In genomic region chr2:239348563-239349447, GRCh38 we compare ENCODE assay signal across 12 cellular contexts. TPM values are rescaled to one million over a fixed set of nuclear protein-coding genes. Genes with fewer than 3 reads are reported as not detected.
A peak's percentile ranks its signal among the peaks of the same experiment; 100 is the strongest.
DNase-seq lines count a peak whose midpoint lies in the region; ATAC-seq and TF ChIP-seq lines count a peak whose summit lies in the region.
"Had no signal": no experiment of that assay in that cellular context is flagged by ENCODE, and none has a peak within 500 bp of the region (broad histone marks: within the 10 kb centered on the region; RNA-seq: fewer than 3 reads in every experiment).

No MANE protein-coding gene starts in this region.

- peaks cover 29% of the 10 kb centered on the region for H3K36me3 Mint-ChIP-seq in T-cell
- H3K36me3 Mint-ChIP-seq: activated naive CD8-positive, alpha-beta T cell had no signal

- POLR2A ChIA-PET in HEK293 (lab: Yijun Ruan, JAX), result no interaction called here
- POLR2A ChIA-PET in T-cell (lab: Charles Lee), result no interaction called here

- no peaks in the 10 kb centered on the region for H3K27me3 Mint-ChIP-seq in T-cell
- H3K27me3 Mint-ChIP-seq: activated naive CD8-positive, alpha-beta T cell; IgD-negative memory B cell had no signal

- H3K4me3 Mint-ChIP-seq in T-cell, result no peak overlapping the region
- H3K4me3 Mint-ChIP-seq: activated naive CD8-positive, alpha-beta T cell had no signal

- 55% methylated on average over 27 of the region's 29 CpGs for WGBS in smooth muscle cell (ENCODE audit: low lambda C conversion rate)

- ATAC-seq in T-cell (replicated peaks in 1 of 4), result no peak

- intact Hi-C loops in colonic mucosa (cut with DNase I), result no loop called here
- intact Hi-C loops in posterior vena cava (cut with DNase I), result loop anchor here in 1 of 2 donors (1.0 kb wide), 1 partner anchor 31 kb away; no protein-coding TSS in a partner anchor

- no peak for TF ChIP-seq CTCF in HEK293 (tag by site-specific recombination; IDR thresholded peaks at IDR 0.05)
- no peak for TF ChIP-seq CTCF in colonic mucosa (IDR thresholded peaks at IDR 0.05)
- no peak for TF ChIP-seq CTCF in smooth muscle cell (IDR thresholded peaks at IDR 0.05; ENCODE audit: borderline replicate concordance, insufficient read depth, poor library complexity, severe bottlenecking)

- H3K4me3 ChIP-seq in HEK293 (ENCODE audit: low read depth, low read length), result no peak overlapping the region
- peak overlapping the region; percentile 8 for H3K4me3 ChIP-seq in colonic mucosa
- no peak overlapping the region for H3K4me3 ChIP-seq in smooth muscle cell

- H3K4me1 ChIP-seq in HEK293 (ENCODE audit: control insufficient read depth, insufficient read depth, low read length) (no peaks in the 10 kb centered on the region), colonic mucosa (peaks cover 7% of the 10 kb centered on the region), smooth muscle cell (ENCODE audit: low read depth) (peaks cover 12% of the 10 kb centered on the region)

- H3K9me3 ChIP-seq in HEK293 (ENCODE audit: control insufficient read depth, insufficient read depth, low read depth, low read length) (no peaks in the 10 kb centered on the region), colonic mucosa (no peaks in the 10 kb centered on the region), smooth muscle cell (replicated peaks; ENCODE audit: low read depth) (no peaks in the 10 kb centered on the region)

- H3K9ac ChIP-seq in colonic mucosa (ENCODE audit: low read depth in 2 of 2, low read length in 2 of 2) (peak overlapping the region; percentile 61 to 62), smooth muscle cell (ENCODE audit: low read depth) (peak overlapping the region; percentile 59)

- H3K9me3 Mint-ChIP-seq in T-cell, result no peaks in the 10 kb centered on the region
- H3K9me3 Mint-ChIP-seq: IgD-negative memory B cell had no signal

- H3K27ac ChIP-seq in HEK293 (ENCODE audit: extremely low read depth, low read depth, low read length), result no peak overlapping the region
- H3K27ac ChIP-seq in colonic mucosa, result peak overlapping the region; percentile 71
- H3K27ac ChIP-seq in smooth muscle cell (ENCODE audit: low read depth), result peak overlapping the region; percentile 86

- peaks cover 0 to 3% (median 2%) of the 10 kb centered on the region in 3 donors for H3K4me1 Mint-ChIP-seq in T-cell

- peaks cover 4% of the 10 kb centered on the region for H3F3A ChIP-seq in smooth muscle cell (ENCODE audit: low read depth)

- peak overlapping the region; percentile 74 for H3K4me2 ChIP-seq in smooth muscle cell

- CTCF ChIA-PET in HEK293 (lab: Yijun Ruan, JAX) (no interaction called here), T-cell (lab: Charles Lee) (no interaction called here)

- H3K36me3 ChIP-seq in HEK293 (ENCODE audit: control insufficient read depth in 2 of 2, insufficient read depth in 1 of 2, low read length in 2 of 2) (peaks cover 0 to 8% of the 10 kb centered on the region in 2 experiments; a peak in 1 of 3 replicates), colonic mucosa (no peaks in the 10 kb centered on the region), smooth muscle cell (ENCODE audit: low read depth) (no peaks in the 10 kb centered on the region)

- DNase-seq in colonic mucosa (peak; percentile 75), left kidney (ENCODE audit: low read depth, low spot score) (peak; percentile 89), smooth muscle cell (lab: John Stamatoyannopoulos, UW; ENCODE audit: unreplicated experiment) (peak; percentile 47), NCI-H2227 (lab: John Stamatoyannopoulos, UW; ENCODE audit: unreplicated experiment) (no peak), EL (no peak), posterior vena cava (ENCODE audit: low spot score) (no peak), T-cell (no peak)
- DNase-seq: cortex of kidney; stimulated activated CD4-positive, alpha-beta T cell treated with anti-CD3 and anti-CD28 coated beads, Interleukin-12 subunit alpha, Interleukin-12 subunit beta, amount 100 ng/mL, for 4 hours had no signal

- peaks cover 81% of the 10 kb centered on the region for H4K20me1 ChIP-seq in smooth muscle cell (ENCODE audit: low read depth)

- H3K27me3 ChIP-seq in colonic mucosa (no peaks in the 10 kb centered on the region), smooth muscle cell (ENCODE audit: low read depth) (peaks cover 4% of the 10 kb centered on the region)

- peaks cover 21% of the 10 kb centered on the region for H3K79me2 ChIP-seq in smooth muscle cell (ENCODE audit: low read depth)

- no peak overlapping the region for H3K27ac Mint-ChIP-seq in T-cell
- H3K27ac Mint-ChIP-seq: activated naive CD8-positive, alpha-beta T cell; IgD-negative memory B cell had no signal

- H2AFZ ChIP-seq in smooth muscle cell (ENCODE audit: low read depth), result no peak overlapping the region

TF ChIP-seq in HEK293, 187 proteins besides CTCF, POLR2A, EP300 and RAD21 (continues in another document):
- TF ChIP-seq ZNF132 (tag by site-specific recombination; IDR thresholded peaks at IDR 0.05; ENCODE audit: borderline replicate concordance) (no peak), ZNF266 (tag by site-specific recombination; IDR thresholded peaks at IDR 0.05; ENCODE audit: low read depth) (no peak), ZNF404 (tag by site-specific recombination; IDR thresholded peaks at IDR 0.05) (no peak), ZNF155 (tag by site-specific recombination; IDR thresholded peaks at IDR 0.05) (no peak), ZFHX2 (tag by site-specific recombination; conservative IDR thresholded peaks at IDR 0.05) (peak; percentile 49; the same call in 1 of the 2 replicates), ZNF169 (tag by site-specific recombination; IDR thresholded peaks at IDR 0.05) (no peak), ZFP69B (tag by site-specific recombination; IDR thresholded peaks at IDR 0.05) (no peak), ATF2 (tag by site-specific recombination; IDR thresholded peaks at IDR 0.05; ENCODE audit: low read depth) (no peak), ZNF670 (tag by site-specific recombination; IDR thresholded peaks at IDR 0.05; ENCODE audit: low read depth) (no peak), ZNF624 (tag by site-specific recombination; IDR thresholded peaks at IDR 0.05) (no peak), ZNF585B (tag by site-specific recombination; IDR thresholded peaks at IDR 0.05) (no peak), ZNF558 (tag by site-specific recombination; IDR thresholded peaks at IDR 0.05) (no peak), ZSCAN5A (tag by site-specific recombination; IDR thresholded peaks at IDR 0.05) (no peak), ZBTB8A (tag by site-specific recombination; IDR thresholded peaks at IDR 0.05) (peak; percentile 90), ZNF302 (tag by site-specific recombination; IDR thresholded peaks at IDR 0.05; ENCODE audit: low read depth) (no peak), ZBTB48 (tag by site-specific recombination; IDR thresholded peaks at IDR 0.05) (no peak), ZNF561 (tag by site-specific recombination; IDR thresholded peaks at IDR 0.05; ENCODE audit: borderline replicate concordance) (no peak), SCRT2 (tag by site-specific recombination; IDR thresholded peaks at IDR 0.05) (no peak), ZNF26 (tag by site-specific recombination; IDR thresholded peaks at IDR 0.05) (no peak), IKZF3 (tag by site-specific recombination; IDR thresholded peaks at IDR 0.05) (peak; percentile 11; the same call in 1 of the 2 replicates)

RNA-seq across cellular contexts. Expression of gene HDAC4, which starts 52.0 kb away (rescaled TPM):
- total RNA-seq in colonic mucosa (10 to 100 TPM; 35.3 to 46.8 TPM), smooth muscle cell (24.4 and 35.7 TPM in 2 replicates), posterior vena cava (10 to 100 TPM; 47.6 to 66.9 TPM), T-cell (10 to 100 TPM; 44.8 to 80.2 (median 60.9) TPM)
- 6.2 and 9.8 TPM in 2 replicates for polyA plus RNA-seq in smooth muscle cell

Comparison
In these comparisons a context has a peak if more than half of its experiments do, and no peak if none do; other contexts are left out.
1. DNase-seq: peak in colonic mucosa (single experiment), left kidney (single experiment) and smooth muscle cell (single experiment); none in NCI-H2227 (single experiment), EL (single experiment), posterior vena cava (single experiment) and T-cell (0 of 34).